In genomic region chr11:112289588-112290461, GRCh38 we compare ENCODE assay signal across 9 cellular contexts. TPM values are rescaled to one million over a fixed set of nuclear protein-coding genes. Genes with fewer than 3 reads are reported as not detected.
DNase-seq lines count a peak whose midpoint lies in the region; ATAC-seq and TF ChIP-seq lines count a peak whose summit lies in the region.
"Had no signal": no experiment of that assay in that cellular context is flagged by ENCODE, and none has a peak within 500 bp of the region (broad histone marks: within the 10 kb centered on the region; RNA-seq: fewer than 3 reads in every experiment).

No MANE protein-coding gene starts in this region.

- DNase-seq in BE2C (peak; percentile 88), NOMO-1 (lab: John Stamatoyannopoulos, UW; ENCODE audit: unreplicated experiment in 2 of 2) (peak; percentile 67 to 76), activated T-cell treated with anti-CD3 and anti-CD28 coated beads for 1 hour (ENCODE audit: low read depth) (peak; percentile 77), epithelial cell of prostate (ENCODE audit: low read depth, low spot score) (no peak), mucosa of descending colon (peak; percentile 88 to 91 (median 90))
- DNase-seq in stimulated activated CD8-positive, alpha-beta memory T cell treated with anti-CD3 and anti-CD28 coated beads, Interleukin-4, amount 100 ng/mL, for 24 hours (ENCODE audit: low read depth), result peak; percentile 78

- H3K9me3 ChIP-seq in BE2C, result no peaks in the 10 kb centered on the region
- no peaks in the 10 kb centered on the region for H3K9me3 ChIP-seq in mucosa of descending colon

- H3K27me3 ChIP-seq in BE2C, result no peaks in the 10 kb centered on the region

- intact Hi-C loops in mucosa of descending colon (cut with DNase I, micrococcal nuclease), result loop anchor here in 1 of 2 donors (10.0 kb wide), 1 partner anchor 265 kb away; no protein-coding TSS in a partner anchor

- peak; percentile 99 for ATAC-seq in GM19035 (IDR thresholded peaks at IDR 0.05; ENCODE audit: unreplicated experiment)
- peak; percentile 93 for ATAC-seq in HG03280 (IDR thresholded peaks at IDR 0.05; ENCODE audit: unreplicated experiment)
- peak; percentile 98 for ATAC-seq in mucosa of descending colon

- H3K27ac ChIP-seq in epithelial cell of prostate, result peak overlapping the region; percentile 13

- H3K36me3 ChIP-seq in BE2C, result no peaks in the 10 kb centered on the region
- H3K36me3 ChIP-seq in mucosa of descending colon (ENCODE audit: low read depth), result no peaks in the 10 kb centered on the region

- peak; percentile 58 for TF ChIP-seq CTCF in BE2C (IDR thresholded peaks at IDR 0.05; ENCODE audit: low read depth, low read length)
- TF ChIP-seq CTCF in mucosa of descending colon (IDR thresholded peaks at IDR 0.05), result peak; percentile 74

- peaks cover 4% of the 10 kb centered on the region; the same call in 1 of the 2 replicates for H3K4me1 ChIP-seq in BE2C
- peaks cover 14% of the 10 kb centered on the region for H3K4me1 ChIP-seq in mucosa of descending colon (ENCODE audit: low read depth)

- peak overlapping the region; percentile 64 for H3K4me3 ChIP-seq in BE2C (ENCODE audit: low read depth, low read length)
- H3K4me3 ChIP-seq in mucosa of descending colon, result no peak overlapping the region

RNA-seq across cellular contexts. Expression of gene PLET1, which starts 29.2 kb away (rescaled TPM):
- polyA plus RNA-seq in BE2C (2012; ENCODE audit: insufficient read depth, insufficient read length, low read depth), result not detected
- total RNA-seq in mucosa of descending colon, result not detected
- total RNA-seq: dermis microvascular lymphatic vessel endothelial cell had no signal
